In the genomic region with DNA sequence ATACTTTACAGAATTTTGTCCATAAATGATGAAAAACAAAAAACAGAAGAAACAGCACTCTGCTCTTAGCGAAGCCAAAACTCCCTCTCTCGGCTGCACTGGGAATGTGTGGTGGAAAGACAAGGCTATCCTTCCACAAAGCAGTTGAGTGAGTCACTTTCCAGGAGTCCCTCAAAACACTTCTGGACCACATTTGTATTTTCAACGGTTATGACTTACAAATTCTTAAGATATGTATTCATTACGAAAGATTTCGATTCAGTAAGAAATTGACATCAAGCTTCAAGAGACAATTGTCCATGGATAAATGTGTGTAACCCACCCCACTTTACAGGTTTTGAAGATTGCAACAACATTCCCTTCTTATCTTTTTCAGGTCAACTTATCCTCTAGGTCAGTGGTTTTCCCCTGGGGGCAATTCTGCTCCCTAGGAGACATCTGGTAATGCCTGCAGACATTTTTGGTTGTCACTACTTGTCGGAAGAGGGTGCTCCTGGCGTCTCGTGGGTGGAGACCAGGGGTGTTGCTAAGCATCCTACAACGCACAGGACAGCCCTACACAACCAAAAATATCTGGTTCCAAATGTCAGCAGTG, we compare ENCODE assay signal across 14 cellular contexts.
DNase-seq lines count a peak whose midpoint lies in the region; ATAC-seq, FAIRE-seq and TF ChIP-seq lines count a peak whose summit lies in the region.
"Had no signal": no experiment of that assay in that cellular context is flagged by ENCODE, and none has a peak within 500 bp of the region (broad histone marks: within the 10 kb centered on the region; RNA-seq: fewer than 3 reads in every experiment).

No MANE protein-coding gene starts in this region.

- no peak for FAIRE-seq in HepG2 (lab: Jason Lieb, UNC)

- intact Hi-C loops in HepG2 (cut with micrococcal nuclease; ENCODE audit: unreplicated experiment) = no loop called here
- intact Hi-C loops in right lobe of liver (cut with DNase I) = no loop called here
- intact Hi-C loops in aorta (cut with DNase I) = no loop called here

- H3K4me2 ChIP-seq in HepG2 (ENCODE audit: low read depth, low read length) = no peak overlapping the region

- no TSS peak for BruUV-seq in HepG2 (replicated peaks; lab: Mats Ljungman, UMichigan)

- H3K9me3 ChIP-seq in HepG2 (ENCODE audit: low read length) (no peaks in the 10 kb centered on the region), right lobe of liver (no peaks in the 10 kb centered on the region), aorta (ENCODE audit: control insufficient read depth, low read length) (no peaks in the 10 kb centered on the region)
- H3K9me3 ChIP-seq: BLaER1 treated with 17β-estradiol and CSF1 and Interleukin-3, amounts not matched to agents 10 nM and 100 nM; neutrophil had no signal

- TF ChIP-seq CTCF in HepG2 (CRISPR knock-in tag; IDR thresholded peaks at IDR 0.05) (no peak), right lobe of liver (IDR thresholded peaks at IDR 0.05) (no peak)

- H3K4me1 ChIP-seq in HepG2 (ENCODE audit: insufficient read depth, low read length) (no peaks in the 10 kb centered on the region), right lobe of liver (no peaks in the 10 kb centered on the region), aorta (ENCODE audit: control insufficient read depth in 1 of 2, insufficient read depth in 2 of 2, low read length in 2 of 2) (peaks cover 0 to 11% of the 10 kb centered on the region in 2 donors)

- peaks cover 36 to 76% of the 10 kb centered on the region in 2 experiments for H3K36me3 ChIP-seq in HepG2 (replicated peaks in 1 of 2; ENCODE audit: control insufficient read depth in 1 of 2, insufficient read depth in 2 of 2, low read length in 2 of 2)
- H3K36me3 ChIP-seq in right lobe of liver = peaks cover 0 to 12% (median 1%) of the 10 kb centered on the region in 4 donors
- H3K36me3 ChIP-seq in aorta (ENCODE audit: control insufficient read depth in 1 of 2, insufficient read depth in 2 of 2, low read length in 1 of 2) = peaks cover 0 to 6% of the 10 kb centered on the region in 2 donors
- H3K36me3 ChIP-seq: neutrophil had no signal

- H3K9ac ChIP-seq in HepG2 (ENCODE audit: insufficient read depth, low read depth, low read length) = no peak overlapping the region
- H3K9ac ChIP-seq: BLaER1 treated with 17β-estradiol and CSF1 and Interleukin-3, amounts not matched to agents 10 nM and 100 nM had no signal

- ATAC-seq in HepG2 (no peak), right lobe of liver (no peak), aorta (ENCODE audit: low FRiP score) (peak; percentile 85), HG02678 (IDR thresholded peaks at IDR 0.05; ENCODE audit: unreplicated experiment) (no peak), HG03439 (IDR thresholded peaks at IDR 0.05; ENCODE audit: unreplicated experiment) (no peak)
- ATAC-seq: left colon had no signal

- TF ChIP-seq POLR2A in HepG2 (IDR thresholded peaks at IDR 0.05; ENCODE audit: insufficient read depth in 1 of 2, low read depth in 2 of 2, low read length in 2 of 2) = no peak
- TF ChIP-seq POLR2A in right lobe of liver (IDR thresholded peaks at IDR 0.05) = no peak

- in situ Hi-C loops in HepG2 (cut with HindIII; ENCODE audit: extremely low pct_ligation_motif_present, low pct_unique_long_range_greater_than_20kb) = no loop called here

- no peak for TF ChIP-seq RAD21 in HepG2 (CRISPR knock-in tag; IDR thresholded peaks at IDR 0.05)

- H3K79me2 ChIP-seq in HepG2 (ENCODE audit: insufficient read depth, low read length) = no peaks in the 10 kb centered on the region

- POLR2A ChIA-PET in HepG2 (lab: Yijun Ruan, JAX) = no interaction called here

- no peak overlapping the region for H3K4me3 ChIP-seq in HepG2 (replicated peaks in 1 of 3; ENCODE audit: insufficient read depth in 1 of 3, low read depth in 2 of 3, low read length in 3 of 3)
- H3K4me3 ChIP-seq in right lobe of liver = no peak overlapping the region
- H3K4me3 ChIP-seq in aorta (ENCODE audit: low read length in 2 of 2) = no peak overlapping the region
- H3K4me3 ChIP-seq: BLaER1 treated with 17β-estradiol and CSF1 and Interleukin-3, amounts not matched to agents 10 nM and 100 nM had no signal

- no peaks in the 10 kb centered on the region for H3K27me3 ChIP-seq in HepG2 (ENCODE audit: control insufficient read depth in 1 of 2, insufficient read depth in 2 of 2, low read length in 2 of 2)
- H3K27me3 ChIP-seq in right lobe of liver = no peaks in the 10 kb centered on the region
- no peaks in the 10 kb centered on the region for H3K27me3 ChIP-seq in aorta (ENCODE audit: control insufficient read depth in 1 of 2, insufficient read depth in 2 of 2, low read length in 1 of 2)
- H3K27me3 ChIP-seq: BLaER1 treated with 17β-estradiol and CSF1 and Interleukin-3, amounts not matched to agents 10 nM and 100 nM; neutrophil had no signal

- CTCF ChIA-PET in HepG2 (lab: Yijun Ruan, JAX; ENCODE audit: low intra/inter-chr PET ratio, low total read pairs) = no interaction called here

- no peak for DNase-seq in HepG2 (ENCODE audit: low spot score)
- DNase-seq in right lobe of liver = no peak
- peak; percentile 95 for DNase-seq in amniotic epithelial cell (ENCODE audit: low read depth)
- DNase-seq in glomerular visceral epithelial cell (ENCODE audit: extremely low spot score) = peak; percentile 74
- DNase-seq in aorta = no peak
- no peak for DNase-seq in NOMO-1 treated with DMSO at 0.1 percent for 48 hours (lab: John Stamatoyannopoulos, UW; ENCODE audit: unreplicated experiment)
- DNase-seq: activated CD8-positive, alpha-beta memory T cell treated with anti-CD3 and anti-CD28 coated beads, Interleukin-2, amount 50 U/mL, for 4 hours; left colon; NCI-H2171; stimulated activated CD4-positive, alpha-beta T cell treated with anti-CD3 and anti-CD28 coated beads, Interleukin-4, amount 100 ng/mL, for 1 hour had no signal

- peaks cover 6% of the 10 kb centered on the region; the same call in 1 of the 2 replicates for H4K20me1 ChIP-seq in HepG2 (ENCODE audit: insufficient read depth, low read length)

- H2AFZ ChIP-seq in HepG2 (ENCODE audit: low read length) = no peak overlapping the region

- WGBS in HepG2 (ENCODE audit: low lambda C conversion rate) = 90% methylated on average over 9 of the region's 9 CpGs
- WGBS in right lobe of liver (ENCODE audit: insufficient coverage, low coverage, low lambda C conversion rate, missing lambda C conversion rate) = 82% methylated on average over 9 of the region's 9 CpGs
- 12 to 16% methylated on average over 9 of the region's 9 CpGs for WGBS in aorta, 2 donors

- H3K27ac ChIP-seq in HepG2 (ENCODE audit: extremely low read length, insufficient read depth, low read length) (no peak overlapping the region), right lobe of liver (no peak overlapping the region), aorta (ENCODE audit: low read depth in 1 of 2, low read length in 2 of 2) (no peak overlapping the region)
- H3K27ac ChIP-seq: neutrophil had no signal

- TF ChIP-seq EP300 in HepG2 (IDR thresholded peaks at IDR 0.05; ENCODE audit: low read depth in 2 of 2, low read length in 2 of 2) (no peak), HepG2 (CRISPR knock-in tag; IDR thresholded peaks at IDR 0.05; ENCODE audit: borderline replicate concordance) (no peak)

TF ChIP-seq in HepG2, 621 proteins besides CTCF, POLR2A, EP300 and RAD21:
- TF ChIP-seq FOSL1 (CRISPR knock-in tag; IDR thresholded peaks at IDR 0.05; ENCODE audit: borderline replicate concordance) (no peak), AGO2 (optimal IDR thresholded peaks at IDR 0.05; ENCODE audit: low read depth, low read length) (peak; percentile 32)

Comparison
In these comparisons a context has a peak if more than half of its experiments do, and no peak if none do; other contexts are left out.
1. DNase-seq: peak in amniotic epithelial cell (single experiment) and glomerular visceral epithelial cell (single experiment); none in HepG2 (single experiment), right lobe of liver (0 of 3), aorta (0 of 2) and NOMO-1 treated with DMSO at 0.1 percent for 48 hours (single experiment).